ENCODE assay signal across 15 cellular contexts in the genomic region with DNA sequence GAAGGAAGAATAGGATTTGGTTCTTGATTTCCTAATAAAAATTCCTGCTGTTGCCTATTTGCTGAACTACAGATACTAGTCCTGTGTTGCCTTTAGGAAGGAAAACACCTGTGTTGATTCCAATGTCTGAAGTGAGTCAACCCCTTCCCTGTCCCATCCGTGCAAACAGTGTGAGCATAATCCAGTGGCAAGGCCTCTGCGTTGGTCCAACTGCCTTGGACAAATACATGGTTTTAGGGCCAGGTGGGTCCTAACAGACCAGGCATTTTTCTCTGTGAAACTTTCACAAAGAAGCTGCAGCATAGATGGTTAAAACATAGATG. TPM values are rescaled to one million over a fixed set of nuclear protein-coding genes. Genes with fewer than 3 reads are reported as not detected.
DNase-seq lines count a peak whose midpoint lies in the region; ATAC-seq lines count a peak whose summit lies in the region.
"Had no signal": no experiment of that assay in that cellular context is flagged by ENCODE, and none has a peak within 500 bp of the region (broad histone marks: within the 10 kb centered on the region; RNA-seq: fewer than 3 reads in every experiment).

No MANE protein-coding gene starts in this region.

- H3K4me3 ChIP-seq in right cardiac atrium (ENCODE audit: low read length) (no peak overlapping the region), duodenal mucosa (ENCODE audit: low read depth in 1 of 2, low read length in 2 of 2) (peak overlapping the region; percentile 70 to 75), mesendoderm (ENCODE audit: low read length) (no peak overlapping the region)

- no peak overlapping the region for H4K8ac ChIP-seq in mesendoderm (ENCODE audit: low read depth, low read length)

- H3K23ac ChIP-seq in mesendoderm (ENCODE audit: low read length) = no peak overlapping the region

- peak overlapping the region; percentile 59 for H3K27ac ChIP-seq in right cardiac atrium (ENCODE audit: low read length)
- H3K27ac ChIP-seq in duodenal mucosa (ENCODE audit: low read depth, low read length) = no peak overlapping the region
- no peak overlapping the region for H3K27ac ChIP-seq in mesendoderm (ENCODE audit: low read depth, low read length)

- no peak overlapping the region for H2BK5ac ChIP-seq in mesendoderm (ENCODE audit: low read length)

- 47% methylated on average over 2 of the region's 2 CpGs for WGBS in right cardiac atrium
- no CpG with 5 or more reads among the region's 2 CpGs for WGBS in mesendoderm (ENCODE audit: extremely low coverage, insufficient coverage, low lambda C conversion rate)

- peak overlapping the region; percentile 42 for H3K56ac ChIP-seq in mesendoderm (ENCODE audit: low read length)

- no peak overlapping the region for H2AK5ac ChIP-seq in mesendoderm (ENCODE audit: low read length)

- H3K4me1 ChIP-seq in right cardiac atrium (ENCODE audit: control insufficient read depth, insufficient read depth, low read length) (no peaks in the 10 kb centered on the region), duodenal mucosa (ENCODE audit: control insufficient read depth in 1 of 2, insufficient read depth in 2 of 2, low read length in 2 of 2) (peaks cover 11 to 14% of the 10 kb centered on the region in 2 donors), mesendoderm (ENCODE audit: control insufficient read depth, low read depth, low read length) (peaks cover 6% of the 10 kb centered on the region)

- DNase-seq in right cardiac atrium (no peak), Right ventricle myocardium inferior (ENCODE audit: missing footprints) (no peak), mesendoderm (no peak), HK-2 (ENCODE audit: unreplicated experiment) (no peak)
- DNase-seq: CD4-positive, CD25-positive, alpha-beta regulatory T cell; GF-D8; GOT3; HFFc6; Karpas-422; NCI-H187 treated with DMSO at 0.1 percent for 48 hours; NCI-H524 treated with DMSO at 0.1 percent for 48 hours; Right ventricle myocardium superior had no signal

- no peak overlapping the region for H2BK15ac ChIP-seq in mesendoderm (replicated peaks; ENCODE audit: low read depth)

- H4K5ac ChIP-seq in mesendoderm (ENCODE audit: low read length) = no peak overlapping the region

- H3K4ac ChIP-seq in mesendoderm (ENCODE audit: low read depth, low read length) = no peak overlapping the region

- H3K4me2 ChIP-seq in mesendoderm (ENCODE audit: low read length) = no peak overlapping the region

- H3K79me1 ChIP-seq in mesendoderm (ENCODE audit: low read length) = no peaks in the 10 kb centered on the region

- intact Hi-C loops in right cardiac atrium (cut with DNase I) (no loop called here), Right ventricle myocardium inferior (cut with DNase I) (no loop called here)

- H3K9ac ChIP-seq in duodenal mucosa (ENCODE audit: low read depth in 1 of 2, low read length in 2 of 2) = peak overlapping the region in 1 of 2 donors; percentile 70
- no peak overlapping the region for H3K9ac ChIP-seq in mesendoderm (ENCODE audit: low read length)

- H3K9me3 ChIP-seq in right cardiac atrium (ENCODE audit: control insufficient read depth, low read length) (no peaks in the 10 kb centered on the region), duodenal mucosa (ENCODE audit: control insufficient read depth in 1 of 2, low read length in 2 of 2) (no peaks in the 10 kb centered on the region)

- H3K79me2 ChIP-seq in mesendoderm (ENCODE audit: control insufficient read depth, insufficient read depth, low read length) = no peaks in the 10 kb centered on the region

- H2BK120ac ChIP-seq in mesendoderm (ENCODE audit: low read depth, low read length) = no peak overlapping the region

- ATAC-seq in right cardiac atrium (no peak), Right ventricle myocardium inferior (no peak), HG02642 (IDR thresholded peaks at IDR 0.05; ENCODE audit: poor library complexity, unreplicated experiment) (no peak), HG02571 (IDR thresholded peaks at IDR 0.05; ENCODE audit: unreplicated experiment) (no peak)

- H3K27me3 ChIP-seq in right cardiac atrium (ENCODE audit: control insufficient read depth, insufficient read depth) (no peaks in the 10 kb centered on the region), duodenal mucosa (ENCODE audit: control insufficient read depth in 1 of 2, insufficient read depth in 2 of 2, low read length in 2 of 2) (no peaks in the 10 kb centered on the region), mesendoderm (ENCODE audit: insufficient read depth, low read length, poor library complexity) (no peaks in the 10 kb centered on the region)

- H3K36me3 ChIP-seq in duodenal mucosa (ENCODE audit: control insufficient read depth in 1 of 2, insufficient read depth in 2 of 2, low read length in 2 of 2) (no peaks in the 10 kb centered on the region), mesendoderm (ENCODE audit: control insufficient read depth, insufficient read depth, low read length) (no peaks in the 10 kb centered on the region)

- H3K18ac ChIP-seq in mesendoderm (ENCODE audit: low read length) = peak overlapping the region; percentile 47

RNA-seq across cellular contexts. Expression of a gene that starts 1.7 kb away (rescaled TPM):
- total RNA-seq in right cardiac atrium (1 to 10 TPM; 2.6 to 7.9 (median 6.3) TPM), Right ventricle myocardium inferior (0.27 TPM)
- polyA plus RNA-seq in right cardiac atrium = 16.6 TPM
- polyA plus RNA-seq in mesendoderm (2013, experiment 1 of 2) = not detected
- not detected for polyA plus RNA-seq in mesendoderm (2013, experiment 2 of 2)
- total RNA-seq: CD4-positive, CD25-positive, alpha-beta regulatory T cell; HFFc6 had no signal
- polyA plus RNA-seq: CD4-positive, CD25-positive, alpha-beta regulatory T cell had no signal

RNA-seq across cellular contexts. Expression of a gene that starts 59.3 kb away (rescaled TPM):
- total RNA-seq in right cardiac atrium = 1 to 10 TPM in 1 of 4 donors, under 1 TPM in 3; 0.34 to 3.0 (median 0.66) TPM
- polyA plus RNA-seq in right cardiac atrium = 2.1 TPM
- total RNA-seq in Right ventricle myocardium inferior = not detected
- not detected for polyA plus RNA-seq in mesendoderm (2013, experiment 1 of 2)
- not detected for polyA plus RNA-seq in mesendoderm (2013, experiment 2 of 2)
- total RNA-seq: CD4-positive, CD25-positive, alpha-beta regulatory T cell; HFFc6; Right ventricle myocardium superior had no signal
- polyA plus RNA-seq: CD4-positive, CD25-positive, alpha-beta regulatory T cell had no signal

Comparison
In these comparisons a context has a peak if more than half of its experiments do, and no peak if none do; other contexts are left out.
1. H3K4me3 ChIP-seq: peak in duodenal mucosa (2 of 2); none in right cardiac atrium (single experiment) and mesendoderm (single experiment).